ENCODE assay signal across 15 cellular contexts in the genomic region with DNA sequence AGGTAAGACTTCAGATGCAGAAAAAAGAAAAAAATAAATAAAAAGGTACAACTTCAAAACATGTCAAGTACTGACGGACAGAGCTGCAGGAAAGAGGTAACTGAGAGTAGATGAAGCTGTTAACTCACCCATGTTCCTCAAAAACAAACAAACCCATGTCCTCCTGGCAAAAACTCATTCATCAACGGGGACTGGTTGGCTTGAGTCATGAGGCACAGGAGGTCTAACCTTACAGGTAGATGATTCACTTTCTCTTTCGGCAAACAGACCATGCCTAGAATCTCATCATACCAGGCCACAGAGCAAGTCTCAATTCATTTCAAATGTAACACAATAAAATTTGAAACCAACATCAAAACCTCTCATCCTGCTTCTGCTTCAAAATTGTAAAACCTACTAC. TPM values are rescaled to one million over a fixed set of nuclear protein-coding genes. Genes with fewer than 3 reads are reported as not detected.
DNase-seq lines count a peak whose midpoint lies in the region; ATAC-seq and TF ChIP-seq lines count a peak whose summit lies in the region.
"Had no signal": no experiment of that assay in that cellular context is flagged by ENCODE, and none has a peak within 500 bp of the region (broad histone marks: within the 10 kb centered on the region; RNA-seq: fewer than 3 reads in every experiment).

No MANE protein-coding gene starts in this region.

- no peak for ATAC-seq in GM21723 (IDR thresholded peaks at IDR 0.05; ENCODE audit: unreplicated experiment)
- ATAC-seq: GM12878 had no signal

- H3K4me3 ChIP-seq in epithelial cell of esophagus (ENCODE audit: low read length) = no peak overlapping the region
- H3K4me3 ChIP-seq: GM12878 had no signal

- H3K4me3 Mint-ChIP-seq in activated naive CD4-positive, alpha-beta T cell treated with anti-CD3 and anti-CD28 coated beads, Interleukin-2, amount 10 ng/mL, durations not matched to agents 7 days and 5 days = no peak overlapping the region
- no peak overlapping the region for H3K4me3 Mint-ChIP-seq in stimulated activated naive CD8-positive, alpha-beta T cell treated with anti-CD3 and anti-CD28 coated beads, Interleukin-15, Interleukin-2, amounts not matched to agents 100 ng/mL and 50 ng/mL, for 24 hours
- H3K4me3 Mint-ChIP-seq in osteocyte (ENCODE audit: unreplicated experiment) = no peak overlapping the region

- H3K4me1 Mint-ChIP-seq in activated naive CD4-positive, alpha-beta T cell treated with anti-CD3 and anti-CD28 coated beads, Interleukin-2, amount 10 ng/mL, durations not matched to agents 7 days and 5 days = peaks cover 40% of the 10 kb centered on the region
- peaks cover 28% of the 10 kb centered on the region for H3K4me1 Mint-ChIP-seq in stimulated activated naive CD8-positive, alpha-beta T cell treated with anti-CD3 and anti-CD28 coated beads, Interleukin-15, Interleukin-2, amounts not matched to agents 100 ng/mL and 50 ng/mL, for 24 hours (ENCODE audit: low read depth)
- peaks cover 21% of the 10 kb centered on the region for H3K4me1 Mint-ChIP-seq in osteocyte (ENCODE audit: unreplicated experiment)

- H3K27me3 Mint-ChIP-seq in activated naive CD4-positive, alpha-beta T cell treated with anti-CD3 and anti-CD28 coated beads, Interleukin-2, amount 10 ng/mL, durations not matched to agents 7 days and 5 days = no peaks in the 10 kb centered on the region
- no peaks in the 10 kb centered on the region for H3K27me3 Mint-ChIP-seq in stimulated activated naive CD8-positive, alpha-beta T cell treated with anti-CD3 and anti-CD28 coated beads, Interleukin-15, Interleukin-2, amounts not matched to agents 100 ng/mL and 50 ng/mL, for 24 hours
- no peaks in the 10 kb centered on the region for H3K27me3 Mint-ChIP-seq in osteocyte (ENCODE audit: unreplicated experiment)

- CTCF ChIA-PET in activated naive CD4-positive, alpha-beta T cell treated with anti-CD3 and anti-CD28 coated beads, Interleukin-2, amount 10 ng/mL, durations not matched to agents 7 days and 5 days (lab: Charles Lee) = no interaction called here

- H3K27ac Mint-ChIP-seq in activated naive CD4-positive, alpha-beta T cell treated with anti-CD3 and anti-CD28 coated beads, Interleukin-2, amount 10 ng/mL, durations not matched to agents 7 days and 5 days = peak overlapping the region; percentile 45
- H3K27ac Mint-ChIP-seq in stimulated activated naive CD8-positive, alpha-beta T cell treated with anti-CD3 and anti-CD28 coated beads, Interleukin-15, Interleukin-2, amounts not matched to agents 100 ng/mL and 50 ng/mL, for 24 hours = peak overlapping the region; percentile 61
- no peak overlapping the region for H3K27ac Mint-ChIP-seq in osteocyte (ENCODE audit: unreplicated experiment)

- H3K36me3 Mint-ChIP-seq in activated naive CD4-positive, alpha-beta T cell treated with anti-CD3 and anti-CD28 coated beads, Interleukin-2, amount 10 ng/mL, durations not matched to agents 7 days and 5 days = no peaks in the 10 kb centered on the region
- H3K36me3 Mint-ChIP-seq in stimulated activated naive CD8-positive, alpha-beta T cell treated with anti-CD3 and anti-CD28 coated beads, Interleukin-15, Interleukin-2, amounts not matched to agents 100 ng/mL and 50 ng/mL, for 24 hours (ENCODE audit: low read depth) = no peaks in the 10 kb centered on the region
- H3K36me3 Mint-ChIP-seq in osteocyte (ENCODE audit: unreplicated experiment) = peaks cover 2% of the 10 kb centered on the region

- TF ChIP-seq CTCF in epithelial cell of esophagus (IDR thresholded peaks at IDR 0.05; ENCODE audit: insufficient read depth, low read depth, low read length, missing control alignments) = no peak
- TF ChIP-seq CTCF in osteocyte (IDR thresholded peaks at IDR 0.05) = no peak

- H3K9me3 Mint-ChIP-seq in activated naive CD4-positive, alpha-beta T cell treated with anti-CD3 and anti-CD28 coated beads, Interleukin-2, amount 10 ng/mL, durations not matched to agents 7 days and 5 days = no peaks in the 10 kb centered on the region
- no peaks in the 10 kb centered on the region for H3K9me3 Mint-ChIP-seq in stimulated activated naive CD8-positive, alpha-beta T cell treated with anti-CD3 and anti-CD28 coated beads, Interleukin-15, Interleukin-2, amounts not matched to agents 100 ng/mL and 50 ng/mL, for 24 hours
- H3K9me3 Mint-ChIP-seq in osteocyte (ENCODE audit: unreplicated experiment) = no peaks in the 10 kb centered on the region

- no peak for DNase-seq in activated naive CD4-positive, alpha-beta T cell treated with anti-CD3 and anti-CD28 coated beads, Interleukin-2, amount 10 ng/mL, durations not matched to agents 7 days and 5 days
- no peak for DNase-seq in activated naive CD4-positive, alpha-beta T cell treated with anti-CD3 and anti-CD28 coated beads, Interleukin-2, amount 50 U/mL, for 16 hours
- DNase-seq in NCI-H2029 (lab: John Stamatoyannopoulos, UW) = peak; percentile 62
- peak; percentile 93 for DNase-seq in epithelial cell of esophagus (ENCODE audit: low read depth)
- no peak for DNase-seq in nucleus accumbens (lab: John Stamatoyannopoulos, UW)
- no peak for DNase-seq in osteocyte (ENCODE audit: extremely low spot score, unreplicated experiment)
- DNase-seq: effector CD4-positive, alpha-beta T cell; KBM-7; NCI-H1694 treated with DMSO at 0.1 percent for 48 hours; Right ventricle myocardium superior; stimulated activated CD4-positive, alpha-beta T cell treated with anti-CD3 and anti-CD28 coated beads, Interleukin-2, amount 100 ng/mL, for 48 hours; T1000 had no signal

RNA-seq across cellular contexts. Expression of a gene that starts 12.3 kb away (rescaled TPM):
- total RNA-seq in osteocyte = 134 and 136 TPM in 2 replicates

RNA-seq across cellular contexts. Expression of a gene that starts 44.7 kb away (rescaled TPM):
- 69.3 and 73.3 TPM in 2 replicates for total RNA-seq in osteocyte

RNA-seq across cellular contexts. Expression of a gene that starts 58.6 kb away (rescaled TPM):
- 100 and 108 TPM in 2 replicates for total RNA-seq in osteocyte

RNA-seq across cellular contexts. Expression of a gene that starts 58.7 kb away (rescaled TPM):
- 37.3 and 41.0 TPM in 2 replicates for total RNA-seq in osteocyte

Comparison
In these comparisons a context has a peak if more than half of its experiments do, and no peak if none do; other contexts are left out.
1. DNase-seq: peak in NCI-H2029 (single experiment) and epithelial cell of esophagus (single experiment); none in activated naive CD4-positive, alpha-beta T cell treated with anti-CD3 and anti-CD28 coated beads, Interleukin-2, amount 10 ng/mL, durations not matched to agents 7 days and 5 days (single experiment), activated naive CD4-positive, alpha-beta T cell treated with anti-CD3 and anti-CD28 coated beads, Interleukin-2, amount 50 U/mL, for 16 hours (single experiment), nucleus accumbens (0 of 56) and osteocyte (single experiment).